ENCODE assay signal across 1 cellular context in the genomic region with DNA sequence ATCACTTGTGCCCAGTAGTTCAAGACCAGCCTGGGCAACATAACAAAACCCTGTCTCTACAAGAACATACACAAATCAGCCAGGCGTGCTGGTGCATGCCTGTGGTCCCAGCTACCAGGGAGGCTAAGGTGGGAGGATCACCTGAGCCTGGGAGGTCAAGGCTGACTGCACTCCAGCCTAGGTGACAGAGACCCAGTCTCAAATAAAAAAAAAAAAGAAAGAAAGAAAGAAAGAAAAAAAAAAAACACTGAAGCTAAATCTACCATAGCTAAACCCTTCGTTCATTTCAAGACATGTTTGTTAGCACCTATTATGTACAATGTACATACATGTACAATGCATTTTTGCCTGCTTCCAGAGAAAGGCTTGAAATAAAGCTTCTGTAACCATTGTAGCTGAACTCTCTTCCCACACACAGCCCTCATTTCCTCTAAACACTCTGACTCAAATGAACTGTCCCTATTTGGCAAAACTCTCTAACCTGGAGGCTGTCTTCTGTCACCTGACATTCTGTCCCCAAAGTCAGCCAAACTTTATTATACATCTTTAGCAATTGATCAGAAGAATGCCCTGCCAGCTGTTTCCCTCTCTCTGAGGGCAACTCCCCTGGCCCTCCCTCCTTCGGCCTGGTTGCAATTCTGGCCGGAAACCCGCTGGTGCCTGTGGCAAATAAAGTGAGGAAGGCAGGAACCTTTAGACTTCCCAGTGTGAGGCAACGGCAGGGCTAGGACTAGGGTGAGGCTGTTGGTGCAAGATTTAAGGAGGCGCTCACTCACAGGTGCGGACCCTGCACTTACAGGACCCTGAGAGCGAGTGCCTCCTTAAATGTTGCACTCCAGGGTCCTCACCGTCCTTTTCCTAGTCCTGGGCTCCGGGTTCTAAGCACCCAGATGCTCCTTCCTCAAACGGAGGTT.
TF ChIP-seq lines count a peak whose summit lies in the region.

No MANE protein-coding gene starts in this region.

TF ChIP-seq in HepG2, 621 proteins besides CTCF, POLR2A, EP300 and RAD21 (continued from another document and continues in another):
- TF ChIP-seq, protein P1, sequence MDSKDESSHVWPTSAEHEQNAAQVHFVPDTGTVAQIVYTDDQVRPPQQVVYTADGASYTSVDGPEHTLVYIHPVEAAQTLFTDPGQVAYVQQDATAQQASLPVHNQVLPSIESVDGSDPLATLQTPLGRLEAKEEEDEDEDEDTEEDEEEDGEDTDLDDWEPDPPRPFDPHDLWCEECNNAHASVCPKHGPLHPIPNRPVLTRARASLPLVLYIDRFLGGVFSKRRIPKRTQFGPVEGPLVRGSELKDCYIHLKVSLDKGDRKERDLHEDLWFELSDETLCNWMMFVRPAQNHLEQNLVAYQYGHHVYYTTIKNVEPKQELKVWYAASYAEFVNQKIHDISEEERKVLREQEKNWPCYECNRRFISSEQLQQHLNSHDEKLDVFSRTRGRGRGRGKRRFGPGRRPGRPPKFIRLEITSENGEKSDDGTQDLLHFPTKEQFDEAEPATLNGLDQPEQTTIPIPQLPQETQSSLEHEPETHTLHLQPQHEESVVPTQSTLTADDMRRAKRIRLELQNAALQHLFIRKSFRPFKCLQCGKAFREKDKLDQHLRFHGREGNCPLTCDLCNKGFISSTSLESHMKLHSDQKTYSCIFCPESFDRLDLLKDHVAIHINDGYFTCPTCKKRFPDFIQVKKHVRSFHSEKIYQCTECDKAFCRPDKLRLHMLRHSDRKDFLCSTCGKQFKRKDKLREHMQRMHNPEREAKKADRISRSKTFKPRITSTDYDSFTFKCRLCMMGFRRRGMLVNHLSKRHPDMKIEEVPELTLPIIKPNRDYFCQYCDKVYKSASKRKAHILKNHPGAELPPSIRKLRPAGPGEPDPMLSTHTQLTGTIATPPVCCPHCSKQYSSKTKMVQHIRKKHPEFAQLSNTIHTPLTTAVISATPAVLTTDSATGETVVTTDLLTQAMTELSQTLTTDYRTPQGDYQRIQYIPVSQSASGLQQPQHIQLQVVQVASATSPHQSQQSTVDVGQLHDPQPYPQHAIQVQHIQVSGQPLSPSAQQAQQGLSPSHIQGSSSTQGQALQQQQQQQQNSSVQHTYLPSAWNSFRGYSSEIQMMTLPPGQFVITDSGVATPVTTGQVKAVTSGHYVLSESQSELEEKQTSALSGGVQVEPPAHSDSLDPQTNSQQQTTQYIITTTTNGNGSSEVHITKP (CRISPR knock-in tag; IDR thresholded peaks at IDR 0.05; ENCODE audit: low read depth), result peak; percentile 61; the same call in 1 of the 2 replicates
- TF ChIP-seq, protein P2, sequence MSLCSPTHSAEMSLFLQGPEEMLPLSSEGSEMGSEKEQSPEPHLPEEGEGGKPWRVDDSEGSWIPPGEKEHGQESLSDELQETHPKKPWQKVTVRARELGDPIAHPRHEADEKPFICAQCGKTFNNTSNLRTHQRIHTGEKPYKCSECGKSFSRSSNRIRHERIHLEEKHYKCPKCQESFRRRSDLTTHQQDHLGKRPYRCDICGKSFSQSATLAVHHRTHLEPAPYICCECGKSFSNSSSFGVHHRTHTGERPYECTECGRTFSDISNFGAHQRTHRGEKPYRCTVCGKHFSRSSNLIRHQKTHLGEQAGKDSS (CRISPR knock-in tag; IDR thresholded peaks at IDR 0.05; ENCODE audit: borderline replicate concordance, low read depth), result no peak
- TF ChIP-seq ZNF607 (CRISPR knock-in tag; IDR thresholded peaks at IDR 0.05; ENCODE audit: borderline replicate concordance) (no peak), PLRG1 (conservative IDR thresholded peaks at IDR 0.05) (no peak), ZNF263 (CRISPR knock-in tag; IDR thresholded peaks at IDR 0.05) (no peak), NPAS2 (CRISPR knock-in tag; IDR thresholded peaks at IDR 0.05; ENCODE audit: borderline replicate concordance) (no peak), SCMH1 (CRISPR knock-in tag; IDR thresholded peaks at IDR 0.05; ENCODE audit: borderline replicate concordance) (no peak), HNF4A (CRISPR knock-in tag; IDR thresholded peaks at IDR 0.05) (peak; percentile 87), ZZZ3 (CRISPR knock-in tag; IDR thresholded peaks at IDR 0.05; ENCODE audit: borderline replicate concordance) (no peak), ZNF790 (CRISPR knock-in tag; IDR thresholded peaks at IDR 0.05; ENCODE audit: borderline replicate concordance) (no peak), NFATC3 (CRISPR knock-in tag; IDR thresholded peaks at IDR 0.05) (no peak), ZNF598 (CRISPR knock-in tag; IDR thresholded peaks at IDR 0.05; ENCODE audit: borderline replicate concordance) (no peak), THAP11 (CRISPR knock-in tag; IDR thresholded peaks at IDR 0.05) (peak; percentile 72), PCBP2 (optimal IDR thresholded peaks at IDR 0.05; ENCODE audit: low read depth, low read length, poor library complexity, severe bottlenecking) (no peak), HOXA3 (CRISPR knock-in tag; IDR thresholded peaks at IDR 0.05) (peak; percentile 28; the same call in 1 of the 2 replicates), XBP1 (CRISPR knock-in tag; IDR thresholded peaks at IDR 0.05) (no peak), ZKSCAN1 (IDR thresholded peaks at IDR 0.05; ENCODE audit: low read length) (no peak), KMT2B (CRISPR knock-in tag; IDR thresholded peaks at IDR 0.05) (peak; percentile 45; the same call in 1 of the 2 replicates), MYNN (CRISPR knock-in tag; IDR thresholded peaks at IDR 0.05; ENCODE audit: low read depth) (no peak), SRSF1 (optimal IDR thresholded peaks at IDR 0.05; ENCODE audit: low read depth, low read length) (no peak), PAX8 (CRISPR knock-in tag; IDR thresholded peaks at IDR 0.05; ENCODE audit: borderline replicate concordance) (no peak), ZNF562 (CRISPR knock-in tag; IDR thresholded peaks at IDR 0.05; ENCODE audit: borderline replicate concordance) (no peak), ZNF253 (CRISPR knock-in tag; IDR thresholded peaks at IDR 0.05; ENCODE audit: borderline replicate concordance) (no peak), GTF3A (CRISPR knock-in tag; conservative IDR thresholded peaks at IDR 0.05) (no peak), ZMAT3 (CRISPR knock-in tag; conservative IDR thresholded peaks at IDR 0.05) (no peak), TBP (CRISPR knock-in tag; IDR thresholded peaks at IDR 0.05) (no peak), CBX1 (IDR thresholded peaks at IDR 0.05; ENCODE audit: low read depth) (no peak), MLLT10 (CRISPR knock-in tag; IDR thresholded peaks at IDR 0.05) (no peak), ZNF605 (CRISPR knock-in tag; IDR thresholded peaks at IDR 0.05) (no peak; the same call in 1 of the 2 replicates), RBM39 (IDR thresholded peaks at IDR 0.05; ENCODE audit: low read depth, low read length, poor library complexity, severe bottlenecking) (no peak), GATAD1 (CRISPR knock-in tag; IDR thresholded peaks at IDR 0.05) (0 out of 2 replicates have a peak, but pooled peaks have one; percentile 50)
- TF ChIP-seq, protein P3, sequence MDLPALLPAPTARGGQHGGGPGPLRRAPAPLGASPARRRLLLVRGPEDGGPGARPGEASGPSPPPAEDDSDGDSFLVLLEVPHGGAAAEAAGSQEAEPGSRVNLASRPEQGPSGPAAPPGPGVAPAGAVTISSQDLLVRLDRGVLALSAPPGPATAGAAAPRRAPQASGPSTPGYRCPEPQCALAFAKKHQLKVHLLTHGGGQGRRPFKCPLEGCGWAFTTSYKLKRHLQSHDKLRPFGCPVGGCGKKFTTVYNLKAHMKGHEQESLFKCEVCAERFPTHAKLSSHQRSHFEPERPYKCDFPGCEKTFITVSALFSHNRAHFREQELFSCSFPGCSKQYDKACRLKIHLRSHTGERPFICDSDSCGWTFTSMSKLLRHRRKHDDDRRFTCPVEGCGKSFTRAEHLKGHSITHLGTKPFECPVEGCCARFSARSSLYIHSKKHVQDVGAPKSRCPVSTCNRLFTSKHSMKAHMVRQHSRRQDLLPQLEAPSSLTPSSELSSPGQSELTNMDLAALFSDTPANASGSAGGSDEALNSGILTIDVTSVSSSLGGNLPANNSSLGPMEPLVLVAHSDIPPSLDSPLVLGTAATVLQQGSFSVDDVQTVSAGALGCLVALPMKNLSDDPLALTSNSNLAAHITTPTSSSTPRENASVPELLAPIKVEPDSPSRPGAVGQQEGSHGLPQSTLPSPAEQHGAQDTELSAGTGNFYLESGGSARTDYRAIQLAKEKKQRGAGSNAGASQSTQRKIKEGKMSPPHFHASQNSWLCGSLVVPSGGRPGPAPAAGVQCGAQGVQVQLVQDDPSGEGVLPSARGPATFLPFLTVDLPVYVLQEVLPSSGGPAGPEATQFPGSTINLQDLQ (CRISPR knock-in tag; IDR thresholded peaks at IDR 0.05), result no peak
- TF ChIP-seq, protein P4, sequence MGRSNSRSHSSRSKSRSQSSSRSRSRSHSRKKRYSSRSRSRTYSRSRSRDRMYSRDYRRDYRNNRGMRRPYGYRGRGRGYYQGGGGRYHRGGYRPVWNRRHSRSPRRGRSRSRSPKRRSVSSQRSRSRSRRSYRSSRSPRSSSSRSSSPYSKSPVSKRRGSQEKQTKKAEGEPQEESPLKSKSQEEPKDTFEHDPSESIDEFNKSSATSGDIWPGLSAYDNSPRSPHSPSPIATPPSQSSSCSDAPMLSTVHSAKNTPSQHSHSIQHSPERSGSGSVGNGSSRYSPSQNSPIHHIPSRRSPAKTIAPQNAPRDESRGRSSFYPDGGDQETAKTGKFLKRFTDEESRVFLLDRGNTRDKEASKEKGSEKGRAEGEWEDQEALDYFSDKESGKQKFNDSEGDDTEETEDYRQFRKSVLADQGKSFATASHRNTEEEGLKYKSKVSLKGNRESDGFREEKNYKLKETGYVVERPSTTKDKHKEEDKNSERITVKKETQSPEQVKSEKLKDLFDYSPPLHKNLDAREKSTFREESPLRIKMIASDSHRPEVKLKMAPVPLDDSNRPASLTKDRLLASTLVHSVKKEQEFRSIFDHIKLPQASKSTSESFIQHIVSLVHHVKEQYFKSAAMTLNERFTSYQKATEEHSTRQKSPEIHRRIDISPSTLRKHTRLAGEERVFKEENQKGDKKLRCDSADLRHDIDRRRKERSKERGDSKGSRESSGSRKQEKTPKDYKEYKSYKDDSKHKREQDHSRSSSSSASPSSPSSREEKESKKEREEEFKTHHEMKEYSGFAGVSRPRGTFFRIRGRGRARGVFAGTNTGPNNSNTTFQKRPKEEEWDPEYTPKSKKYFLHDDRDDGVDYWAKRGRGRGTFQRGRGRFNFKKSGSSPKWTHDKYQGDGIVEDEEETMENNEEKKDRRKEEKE (IDR thresholded peaks at IDR 0.05), result no peak
- TF ChIP-seq, protein P5, sequence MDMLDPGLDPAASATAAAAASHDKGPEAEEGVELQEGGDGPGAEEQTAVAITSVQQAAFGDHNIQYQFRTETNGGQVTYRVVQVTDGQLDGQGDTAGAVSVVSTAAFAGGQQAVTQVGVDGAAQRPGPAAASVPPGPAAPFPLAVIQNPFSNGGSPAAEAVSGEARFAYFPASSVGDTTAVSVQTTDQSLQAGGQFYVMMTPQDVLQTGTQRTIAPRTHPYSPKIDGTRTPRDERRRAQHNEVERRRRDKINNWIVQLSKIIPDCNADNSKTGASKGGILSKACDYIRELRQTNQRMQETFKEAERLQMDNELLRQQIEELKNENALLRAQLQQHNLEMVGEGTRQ (IDR thresholded peaks at IDR 0.05; ENCODE audit: low read depth, low read length), result no peak
- TF ChIP-seq, protein P5 (CRISPR knock-in tag; IDR thresholded peaks at IDR 0.05; ENCODE audit: borderline replicate concordance), result no peak
- TF ChIP-seq, protein P6, sequence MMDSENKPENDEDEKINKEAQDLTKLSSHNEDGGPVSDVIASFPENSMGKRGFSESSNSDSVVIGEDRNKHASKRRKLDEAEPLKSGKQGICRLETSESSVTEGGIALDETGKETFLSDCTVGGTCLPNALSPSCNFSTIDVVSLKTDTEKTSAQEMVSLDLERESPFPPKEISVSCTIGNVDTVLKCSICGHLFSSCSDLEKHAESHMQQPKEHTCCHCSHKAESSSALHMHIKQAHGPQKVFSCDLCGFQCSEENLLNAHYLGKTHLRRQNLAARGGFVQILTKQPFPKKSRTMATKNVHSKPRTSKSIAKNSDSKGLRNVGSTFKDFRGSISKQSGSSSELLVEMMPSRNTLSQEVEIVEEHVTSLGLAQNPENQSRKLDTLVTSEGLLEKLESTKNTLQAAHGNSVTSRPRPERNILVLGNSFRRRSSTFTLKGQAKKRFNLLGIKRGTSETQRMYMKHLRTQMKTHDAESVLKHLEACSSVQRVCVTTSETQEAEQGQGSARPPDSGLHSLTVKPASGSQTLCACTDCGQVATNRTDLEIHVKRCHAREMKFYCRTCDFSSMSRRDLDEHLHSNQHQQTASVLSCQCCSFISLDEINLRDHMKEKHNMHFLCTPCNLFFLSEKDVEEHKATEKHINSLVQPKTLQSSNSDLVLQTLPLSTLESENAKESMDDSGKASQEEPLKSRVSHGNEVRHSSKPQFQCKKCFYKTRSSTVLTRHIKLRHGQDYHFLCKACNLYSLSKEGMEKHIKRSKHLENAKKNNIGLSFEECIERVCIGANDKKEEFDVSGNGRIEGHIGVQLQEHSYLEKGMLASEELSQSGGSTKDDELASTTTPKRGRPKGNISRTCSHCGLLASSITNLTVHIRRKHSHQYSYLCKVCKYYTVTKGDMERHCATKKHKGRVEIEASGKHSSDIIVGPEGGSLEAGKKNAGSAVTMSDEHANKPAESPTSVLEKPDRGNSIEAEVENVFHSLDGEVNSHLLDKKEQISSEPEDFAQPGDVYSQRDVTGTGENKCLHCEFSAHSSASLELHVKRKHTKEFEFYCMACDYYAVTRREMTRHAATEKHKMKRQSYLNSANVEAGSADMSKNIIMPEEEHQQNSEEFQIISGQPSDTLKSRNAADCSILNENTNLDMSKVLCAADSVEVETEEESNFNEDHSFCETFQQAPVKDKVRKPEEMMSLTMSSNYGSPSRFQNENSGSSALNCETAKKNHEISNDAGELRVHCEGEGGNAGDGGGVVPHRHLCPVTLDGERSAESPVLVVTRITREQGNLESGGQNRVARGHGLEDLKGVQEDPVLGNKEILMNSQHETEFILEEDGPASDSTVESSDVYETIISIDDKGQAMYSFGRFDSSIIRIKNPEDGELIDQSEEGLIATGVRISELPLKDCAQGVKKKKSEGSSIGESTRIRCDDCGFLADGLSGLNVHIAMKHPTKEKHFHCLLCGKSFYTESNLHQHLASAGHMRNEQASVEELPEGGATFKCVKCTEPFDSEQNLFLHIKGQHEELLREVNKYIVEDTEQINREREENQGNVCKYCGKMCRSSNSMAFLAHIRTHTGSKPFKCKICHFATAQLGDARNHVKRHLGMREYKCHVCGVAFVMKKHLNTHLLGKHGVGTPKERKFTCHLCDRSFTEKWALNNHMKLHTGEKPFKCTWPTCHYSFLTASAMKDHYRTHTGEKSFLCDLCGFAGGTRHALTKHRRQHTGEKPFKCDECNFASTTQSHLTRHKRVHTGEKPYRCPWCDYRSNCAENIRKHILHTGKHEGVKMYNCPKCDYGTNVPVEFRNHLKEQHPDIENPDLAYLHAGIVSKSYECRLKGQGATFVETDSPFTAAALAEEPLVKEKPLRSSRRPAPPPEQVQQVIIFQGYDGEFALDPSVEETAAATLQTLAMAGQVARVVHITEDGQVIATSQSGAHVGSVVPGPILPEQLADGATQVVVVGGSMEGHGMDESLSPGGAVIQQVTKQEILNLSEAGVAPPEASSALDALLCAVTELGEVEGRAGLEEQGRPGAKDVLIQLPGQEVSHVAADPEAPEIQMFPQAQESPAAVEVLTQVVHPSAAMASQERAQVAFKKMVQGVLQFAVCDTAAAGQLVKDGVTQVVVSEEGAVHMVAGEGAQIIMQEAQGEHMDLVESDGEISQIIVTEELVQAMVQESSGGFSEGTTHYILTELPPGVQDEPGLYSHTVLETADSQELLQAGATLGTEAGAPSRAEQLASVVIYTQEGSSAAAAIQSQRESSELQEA (CRISPR knock-in tag; IDR thresholded peaks at IDR 0.05; ENCODE audit: not compliant biosample characterization), result no peak
